19 cellular contexts compared by ENCODE assay signal in the genomic region with DNA sequence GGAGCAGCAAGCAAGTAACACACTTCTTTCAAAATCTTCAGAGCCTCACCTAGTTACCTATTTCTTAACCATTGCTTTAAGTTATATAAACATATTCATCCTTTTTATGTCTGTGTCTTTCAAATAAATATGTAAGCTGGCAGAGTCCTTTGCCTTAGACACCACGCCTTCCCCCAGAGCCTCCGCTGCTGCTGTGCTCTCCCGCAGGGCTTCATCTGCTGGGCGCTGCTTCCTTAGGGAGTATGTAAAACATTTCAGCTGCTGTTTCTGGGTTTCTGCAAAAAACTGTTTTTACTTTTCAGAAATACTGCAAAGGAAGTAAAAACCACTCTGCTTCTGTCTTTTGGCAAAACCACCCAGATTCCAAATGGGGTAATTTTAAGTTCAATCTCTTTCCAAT.
A peak's percentile ranks its signal among the peaks of the same experiment; 100 is the strongest.
DNase-seq lines count a peak whose midpoint lies in the region; ATAC-seq lines count a peak whose summit lies in the region.
"Had no signal": no experiment of that assay in that cellular context is flagged by ENCODE, and none has a peak within 500 bp of the region (broad histone marks: within the 10 kb centered on the region; RNA-seq: fewer than 3 reads in every experiment).

No MANE protein-coding gene starts in this region.

- peaks cover 34% of the 10 kb centered on the region for H3K4me1 ChIP-seq in effector memory CD4-positive, alpha-beta T cell (ENCODE audit: control insufficient read depth, insufficient read depth, low read length, poor library complexity, severe bottlenecking)
- H3K4me1 ChIP-seq: Caco-2 had no signal

- H3K27me3 Mint-ChIP-seq in activated T-cell treated with anti-CD3 and anti-CD28 coated beads, Interleukin-2, amount 50 U/mL, for 72 hours (ENCODE audit: low read depth) = no peaks in the 10 kb centered on the region
- H3K27me3 Mint-ChIP-seq in activated CD4-positive, alpha-beta memory T cell treated with anti-CD3 and anti-CD28 coated beads for 36 hours = no peaks in the 10 kb centered on the region
- no peaks in the 10 kb centered on the region for H3K27me3 Mint-ChIP-seq in stimulated activated memory B cell treated with anti-CD40 and anti-IgM and Interleukin-4, amounts not matched to agents 10 μg/mL and 1 μg/mL and 100 μg/mL, for 72 hours

- POLR2A ChIA-PET in activated CD4-positive, alpha-beta memory T cell treated with anti-CD3 and anti-CD28 coated beads for 36 hours (lab: Charles Lee) = interaction anchor here (0.8 to 6.2 kb wide), 6 partner anchors 8 to 249 kb away, joined by 3 to 43 read pairs (median 5); partner anchors contain the start of gene CDC42SE2

- peak overlapping the region; percentile 75 to 77 for H3K4me3 Mint-ChIP-seq in activated T-cell treated with anti-CD3 and anti-CD28 coated beads, Interleukin-2, amount 50 U/mL, for 72 hours
- no peak overlapping the region for H3K4me3 Mint-ChIP-seq in activated CD4-positive, alpha-beta memory T cell treated with anti-CD3 and anti-CD28 coated beads for 36 hours
- no peak overlapping the region for H3K4me3 Mint-ChIP-seq in stimulated activated memory B cell treated with anti-CD40 and anti-IgM and Interleukin-4, amounts not matched to agents 10 μg/mL and 1 μg/mL and 100 μg/mL, for 72 hours

- H3K9me3 Mint-ChIP-seq in activated T-cell treated with anti-CD3 and anti-CD28 coated beads, Interleukin-2, amount 50 U/mL, for 72 hours = peaks cover 4 to 6% of the 10 kb centered on the region in 2 donors
- peaks cover 9% of the 10 kb centered on the region for H3K9me3 Mint-ChIP-seq in activated CD4-positive, alpha-beta memory T cell treated with anti-CD3 and anti-CD28 coated beads for 36 hours
- peaks cover 7% of the 10 kb centered on the region for H3K9me3 Mint-ChIP-seq in stimulated activated memory B cell treated with anti-CD40 and anti-IgM and Interleukin-4, amounts not matched to agents 10 μg/mL and 1 μg/mL and 100 μg/mL, for 72 hours

- H3K27me3 ChIP-seq in effector memory CD4-positive, alpha-beta T cell (replicated peaks; ENCODE audit: control insufficient read depth, insufficient read depth, low read length, poor library complexity, severe bottlenecking) = no peaks in the 10 kb centered on the region
- H3K27me3 ChIP-seq: hepatocyte, tibial nerve had no signal

- DNase-seq in activated T-cell treated with anti-CD3 and anti-CD28 coated beads, Interleukin-2, amount 50 U/mL, for 72 hours = no peak
- DNase-seq in activated T-cell treated with anti-CD3 and anti-CD28 coated beads for 4 hours = no peak
- no peak for DNase-seq in activated CD4-positive, alpha-beta memory T cell treated with anti-CD3 and anti-CD28 coated beads for 36 hours
- no peak for DNase-seq in effector memory CD4-positive, alpha-beta T cell
- no peak for DNase-seq in kidney tubule cell (ENCODE audit: low spot score)
- no peak for DNase-seq in C1 segment of cervical spinal cord (lab: John Stamatoyannopoulos, UW)
- no peak for DNase-seq in AG08395 (ENCODE audit: low spot score)
- DNase-seq: activated CD4-positive, CD25-positive, alpha-beta regulatory T cell; amygdala; Caco-2; cerebellar nuclear complex; islet precursor cell; NCI-H1105 treated with DMSO at 0.1 percent for 48 hours; NCI-H2107; NCI-H524 treated with DMSO at 0.1 percent for 48 hours; Right ventricle myocardium superior had no signal

- no peaks in the 10 kb centered on the region for H3K9me3 ChIP-seq in effector memory CD4-positive, alpha-beta T cell (ENCODE audit: control insufficient read depth, low read length)
- H3K9me3 ChIP-seq: Caco-2 had no signal

- peaks cover 52% of the 10 kb centered on the region for H3K36me3 ChIP-seq in effector memory CD4-positive, alpha-beta T cell (ENCODE audit: control insufficient read depth, insufficient read depth, low read length)

- H3K27ac ChIP-seq in effector memory CD4-positive, alpha-beta T cell (ENCODE audit: insufficient read depth, low read length, poor library complexity, severe bottlenecking) = peak overlapping the region; percentile 87
- H3K27ac ChIP-seq: hepatocyte, tibial nerve had no signal

- H3K27ac Mint-ChIP-seq in activated T-cell treated with anti-CD3 and anti-CD28 coated beads, Interleukin-2, amount 50 U/mL, for 72 hours = peak overlapping the region; percentile 97
- peak overlapping the region; percentile 93 for H3K27ac Mint-ChIP-seq in activated CD4-positive, alpha-beta memory T cell treated with anti-CD3 and anti-CD28 coated beads for 36 hours
- H3K27ac Mint-ChIP-seq in stimulated activated memory B cell treated with anti-CD40 and anti-IgM and Interleukin-4, amounts not matched to agents 10 μg/mL and 1 μg/mL and 100 μg/mL, for 72 hours = peak overlapping the region; percentile 83

- H3K4me1 Mint-ChIP-seq in activated T-cell treated with anti-CD3 and anti-CD28 coated beads, Interleukin-2, amount 50 U/mL, for 72 hours (ENCODE audit: low read depth) = peaks cover 86% of the 10 kb centered on the region
- H3K4me1 Mint-ChIP-seq in activated CD4-positive, alpha-beta memory T cell treated with anti-CD3 and anti-CD28 coated beads for 36 hours (ENCODE audit: low read depth) = peaks cover 73% of the 10 kb centered on the region
- H3K4me1 Mint-ChIP-seq in stimulated activated memory B cell treated with anti-CD40 and anti-IgM and Interleukin-4, amounts not matched to agents 10 μg/mL and 1 μg/mL and 100 μg/mL, for 72 hours = peaks cover 45% of the 10 kb centered on the region

- peaks cover 29 to 65% of the 10 kb centered on the region in 2 donors for H3K36me3 Mint-ChIP-seq in activated T-cell treated with anti-CD3 and anti-CD28 coated beads, Interleukin-2, amount 50 U/mL, for 72 hours (ENCODE audit: insufficient read depth in 2 of 2)
- peaks cover 77% of the 10 kb centered on the region for H3K36me3 Mint-ChIP-seq in activated CD4-positive, alpha-beta memory T cell treated with anti-CD3 and anti-CD28 coated beads for 36 hours
- H3K36me3 Mint-ChIP-seq in stimulated activated memory B cell treated with anti-CD40 and anti-IgM and Interleukin-4, amounts not matched to agents 10 μg/mL and 1 μg/mL and 100 μg/mL, for 72 hours = peaks cover 73% of the 10 kb centered on the region

- H3K4me3 ChIP-seq in effector memory CD4-positive, alpha-beta T cell (ENCODE audit: insufficient read depth, low read depth, low read length, poor library complexity, severe bottlenecking) = no peak overlapping the region
- H3K4me3 ChIP-seq: hepatocyte, tibial nerve had no signal

- intact Hi-C loops in activated CD4-positive, alpha-beta memory T cell treated with anti-CD3 and anti-CD28 coated beads for 36 hours (cut with micrococcal nuclease) = loop anchor here (1.0 to 5.0 kb wide), 5 partner anchors 17 to 330 kb away; partner anchors contain the start of gene HINT1

- CTCF ChIA-PET in activated CD4-positive, alpha-beta memory T cell treated with anti-CD3 and anti-CD28 coated beads for 36 hours (lab: Charles Lee) = interaction anchor here (0.6 to 3.4 kb wide), 4 partner anchors 14 to 144 kb away, joined by 3 to 16 read pairs (median 6); partner anchors contain the start of gene CDC42SE2

- no peak for ATAC-seq in activated T-cell treated with anti-CD3 and anti-CD28 coated beads, Interleukin-2, amount 50 U/mL, for 72 hours (replicated peaks in 1 of 2)
- no peak for ATAC-seq in stimulated activated memory B cell treated with anti-CD40 and anti-IgM and Interleukin-4, amounts not matched to agents 10 μg/mL and 1 μg/mL and 100 μg/mL, for 72 hours

Comparison
In these comparisons a context has a peak if more than half of its experiments do, and no peak if none do; other contexts are left out.
1. H3K4me3 Mint-ChIP-seq: peak in activated T-cell treated with anti-CD3 and anti-CD28 coated beads, Interleukin-2, amount 50 U/mL, for 72 hours (2 of 2); none in activated CD4-positive, alpha-beta memory T cell treated with anti-CD3 and anti-CD28 coated beads for 36 hours (single experiment) and stimulated activated memory B cell treated with anti-CD40 and anti-IgM and Interleukin-4, amounts not matched to agents 10 μg/mL and 1 μg/mL and 100 μg/mL, for 72 hours (single experiment).
2. Peak in every context shown above with its lines, with median percentiles within 50 percentile points of each other: H3K27ac Mint-ChIP-seq.